Comparison of ENCODE assay signal across 22 cellular contexts in genomic region chr16:63975669-63976068, GRCh38.
A peak's percentile ranks its signal among the peaks of the same experiment; 100 is the strongest.
DNase-seq lines count a peak whose midpoint lies in the region; TF ChIP-seq lines count a peak whose summit lies in the region.
"Had no signal": no experiment of that assay in that cellular context is flagged by ENCODE, and none has a peak within 500 bp of the region (broad histone marks: within the 10 kb centered on the region; RNA-seq: fewer than 3 reads in every experiment).

No MANE protein-coding gene starts in this region.

- H3F3A ChIP-seq in neural cell (ENCODE audit: insufficient read depth, low read length, poor library complexity, severe bottlenecking): peaks cover 4% of the 10 kb centered on the region

- no peak overlapping the region for H3K4me2 ChIP-seq in neural cell (ENCODE audit: low read length)
- H3K4me2 ChIP-seq: BLaER1 had no signal

- DNase-seq in NCI-H510A treated with DMSO at 0.1 percent for 48 hours (lab: John Stamatoyannopoulos, UW) (peak; percentile 3), NCI-H510A (lab: John Stamatoyannopoulos, UW) (no peak), SHP77 (lab: John Stamatoyannopoulos, UW) (peak; percentile 2 to 4), SHP77 treated with DMSO at 0.1 percent for 48 hours (lab: John Stamatoyannopoulos, UW) (no peak), hippocampal formation (lab: John Stamatoyannopoulos, UW) (no peak)
- DNase-seq: 8988T; ACHN; BE2C; C1 segment of cervical spinal cord; CD4-positive, alpha-beta memory T cell; CD4-positive, CD25-positive, alpha-beta regulatory T cell; CD8-positive, alpha-beta memory T cell; COR-L47; DMS 273 treated with DMSO at 0.1 percent for 48 hours; DMS153; DMS79; DND-41; EL; GDM1 had no signal

- H3K9me3 ChIP-seq in neural cell (ENCODE audit: low read length): no peaks in the 10 kb centered on the region
- H3K9me3 ChIP-seq: BE2C, BLaER1 had no signal

- H3K79me2 ChIP-seq in neural cell (replicated peaks; ENCODE audit: insufficient read depth, low read length): no peaks in the 10 kb centered on the region

- H2AFZ ChIP-seq in neural cell (ENCODE audit: low read depth, low read length): no peak overlapping the region

- no peak overlapping the region for H3K4me3 ChIP-seq in neural cell (ENCODE audit: low read length)
- H3K4me3 ChIP-seq: BLaER1, GM12878 had no signal

- H3K9ac ChIP-seq in neural cell (ENCODE audit: low read length): no peak overlapping the region
- H3K9ac ChIP-seq: BLaER1 had no signal

- peak; percentile 71 for TF ChIP-seq EP300 in neural cell (conservative IDR thresholded peaks at IDR 0.05; ENCODE audit: poor library complexity, severe bottlenecking)

- H3K36me3 ChIP-seq in neural cell (ENCODE audit: insufficient read depth, low read length): no peaks in the 10 kb centered on the region
- H3K36me3 ChIP-seq: BE2C, BLaER1 had no signal

- TF ChIP-seq RAD21 in neural cell (conservative IDR thresholded peaks at IDR 0.05): no peak

- no peaks in the 10 kb centered on the region for H3K9me2 ChIP-seq in neural cell (ENCODE audit: insufficient read depth, low read length)

- no peaks in the 10 kb centered on the region for H4K20me1 ChIP-seq in neural cell (ENCODE audit: insufficient read depth)
- H4K20me1 ChIP-seq: BLaER1 had no signal

- H3K27me3 ChIP-seq in neural cell (ENCODE audit: insufficient read depth, low read depth, low read length): no peaks in the 10 kb centered on the region
- H3K27me3 ChIP-seq: BLaER1 had no signal

- H3K27ac ChIP-seq in neural cell (ENCODE audit: low read length): peak overlapping the region; percentile 59
- H3K27ac ChIP-seq: BLaER1 had no signal

- TF ChIP-seq CTCF in neural cell (IDR thresholded peaks at IDR 0.05; ENCODE audit: poor library complexity, severe bottlenecking): no peak

TF ChIP-seq in neural cell, 6 proteins besides CTCF, POLR2A, EP300 and RAD21:
- TF ChIP-seq EZH2 (IDR thresholded peaks at IDR 0.05; ENCODE audit: borderline replicate concordance, insufficient read depth, low read length, poor library complexity, severe bottlenecking) (no peak), POLR2AphosphoS5 (IDR thresholded peaks at IDR 0.05) (peak; percentile 55), SMC3 (conservative IDR thresholded peaks at IDR 0.05; ENCODE audit: poor library complexity) (no peak)
TF ChIP-seq in neural cell: peak in this region for 1.

Comparison
In these comparisons a context has a peak if more than half of its experiments do, and no peak if none do; other contexts are left out.
1. DNase-seq: peak in NCI-H510A treated with DMSO at 0.1 percent for 48 hours (single experiment) and SHP77 (2 of 2); none in NCI-H510A (single experiment), SHP77 treated with DMSO at 0.1 percent for 48 hours (single experiment) and hippocampal formation (0 of 2).